ENCODE assay signal across 17 cellular contexts in genomic region chr4:6686104-6686787, GRCh38. TPM values are rescaled to one million over a fixed set of nuclear protein-coding genes. Genes with fewer than 3 reads are reported as not detected.
DNase-seq lines count a peak whose midpoint lies in the region; ATAC-seq, FAIRE-seq and TF ChIP-seq lines count a peak whose summit lies in the region.
"Had no signal": no experiment of that assay in that cellular context is flagged by ENCODE, and none has a peak within 500 bp of the region (broad histone marks: within the 10 kb centered on the region; RNA-seq: fewer than 3 reads in every experiment).

No MANE protein-coding gene starts in this region.

- peaks cover 44% of the 10 kb centered on the region for H3K4me1 Mint-ChIP-seq in activated T-cell treated with anti-CD3 and anti-CD28 coated beads, Interleukin-2, amount 50 U/mL, for 24 hours (ENCODE audit: low read depth)
- peaks cover 19% of the 10 kb centered on the region for H3K4me1 Mint-ChIP-seq in GM23338
- peaks cover 37% of the 10 kb centered on the region for H3K4me1 Mint-ChIP-seq in activated T-helper 17 cell treated with anti-CD3 and anti-CD28 coated beads, Interleukin-2, amount 50 U/mL, for 72 hours

- no peak overlapping the region for H3K9ac ChIP-seq in trophoblast cell (ENCODE audit: low read length)

- H2BK5ac ChIP-seq in trophoblast cell (ENCODE audit: low read depth, low read length, poor library complexity), result no peak overlapping the region

- H3K79me2 ChIP-seq in GM23338 (replicated peaks; ENCODE audit: insufficient read depth), result no peaks in the 10 kb centered on the region
- H3K79me2 ChIP-seq in trophoblast cell (ENCODE audit: control insufficient read depth, insufficient read depth, low read length, poor library complexity), result peaks cover 7% of the 10 kb centered on the region

- H3K4me1 ChIP-seq in GM23338 (ENCODE audit: insufficient read depth) (peaks cover 3% of the 10 kb centered on the region; the same call in 1 of the 2 replicates), trophoblast cell (ENCODE audit: control insufficient read depth in 1 of 2, insufficient read depth in 2 of 2, low read length in 2 of 2) (peaks cover 28 to 31% of the 10 kb centered on the region in 2 experiments)

- H3K27me3 Mint-ChIP-seq in activated T-cell treated with anti-CD3 and anti-CD28 coated beads, Interleukin-2, amount 50 U/mL, for 24 hours, result no peaks in the 10 kb centered on the region
- H3K27me3 Mint-ChIP-seq in GM23338 (ENCODE audit: insufficient read depth, low read depth, poor library complexity), result peaks cover 21% of the 10 kb centered on the region
- no peaks in the 10 kb centered on the region for H3K27me3 Mint-ChIP-seq in activated T-helper 17 cell treated with anti-CD3 and anti-CD28 coated beads, Interleukin-2, amount 50 U/mL, for 72 hours

- no peak overlapping the region for H3K14ac ChIP-seq in trophoblast cell (ENCODE audit: low read length)

- H3K23ac ChIP-seq in trophoblast cell (ENCODE audit: low read length), result no peak overlapping the region

- no peak for TF ChIP-seq POLR2A in GM12892 (IDR thresholded peaks at IDR 0.05; ENCODE audit: low read depth, low read length)

- no peaks in the 10 kb centered on the region for H4K20me1 ChIP-seq in GM23338 (replicated peaks; ENCODE audit: insufficient read depth)

- WGBS in trophoblast cell (ENCODE audit: extremely low coverage, insufficient coverage, insufficient read length), result no CpG with 5 or more reads among the region's 4 CpGs

- in situ Hi-C loops in brain microvascular endothelial cell (cut with HindIII; ENCODE audit: low pct_ligation_motif_present, low sequenced_read_pairs), result no loop called here

- H3K4me3 ChIP-seq in GM23338 (no peak overlapping the region), trophoblast cell (ENCODE audit: low read depth, low read length) (no peak overlapping the region), brain microvascular endothelial cell (ENCODE audit: low read depth, low read length) (no peak overlapping the region)
- H3K4me3 ChIP-seq: A549 had no signal

- peak overlapping the region; percentile 55 for H2AK5ac ChIP-seq in trophoblast cell (ENCODE audit: low read length)

- ATAC-seq in GM23338, result no peak
- ATAC-seq in activated T-helper 17 cell treated with anti-CD3 and anti-CD28 coated beads, Interleukin-2, amount 50 U/mL, for 72 hours (replicated peaks), result no peak
- ATAC-seq: A549 had no signal

- peak overlapping the region; percentile 59 for H3K27ac Mint-ChIP-seq in activated T-cell treated with anti-CD3 and anti-CD28 coated beads, Interleukin-2, amount 50 U/mL, for 24 hours
- H3K27ac Mint-ChIP-seq in GM23338, result no peak overlapping the region
- H3K27ac Mint-ChIP-seq in activated T-helper 17 cell treated with anti-CD3 and anti-CD28 coated beads, Interleukin-2, amount 50 U/mL, for 72 hours, result peak overlapping the region; percentile 63
- H3K27ac Mint-ChIP-seq: CD14-positive monocyte had no signal

- no peak overlapping the region for H4K8ac ChIP-seq in trophoblast cell (ENCODE audit: low read depth, low read length)

- peak overlapping the region; percentile 27 for H4K91ac ChIP-seq in trophoblast cell (ENCODE audit: low read depth, low read length)

- no peak overlapping the region for H3K18ac ChIP-seq in trophoblast cell (ENCODE audit: low read length)

- H3K79me1 ChIP-seq in trophoblast cell (ENCODE audit: low read length), result peaks cover 29% of the 10 kb centered on the region

- no peak overlapping the region for H3K4me3 Mint-ChIP-seq in activated T-cell treated with anti-CD3 and anti-CD28 coated beads, Interleukin-2, amount 50 U/mL, for 24 hours
- no peak overlapping the region for H3K4me3 Mint-ChIP-seq in GM23338
- H3K4me3 Mint-ChIP-seq in activated T-helper 17 cell treated with anti-CD3 and anti-CD28 coated beads, Interleukin-2, amount 50 U/mL, for 72 hours, result no peak overlapping the region
- H3K4me3 Mint-ChIP-seq: CD14-positive monocyte had no signal

- H2BK12ac ChIP-seq in trophoblast cell (ENCODE audit: low read length), result peak overlapping the region; percentile 37

- H3K27me3 ChIP-seq in GM23338 (ENCODE audit: insufficient read depth) (no peaks in the 10 kb centered on the region), trophoblast cell (ENCODE audit: insufficient read depth, low read length) (no peaks in the 10 kb centered on the region), brain microvascular endothelial cell (replicated peaks) (no peaks in the 10 kb centered on the region)

- TF ChIP-seq CTCF in GM23338 (conservative IDR thresholded peaks at IDR 0.05; ENCODE audit: low read depth in 2 of 2) (0 out of 4 replicates have a peak, but pooled peaks have one; percentile 6 to 14), brain microvascular endothelial cell (IDR thresholded peaks at IDR 0.05; ENCODE audit: low read depth, low read length, missing control alignments) (no peak)

- H3K36me3 ChIP-seq in GM23338 (ENCODE audit: insufficient read depth) (no peaks in the 10 kb centered on the region), trophoblast cell (ENCODE audit: control insufficient read depth in 1 of 2, insufficient read depth in 2 of 2, low read length in 2 of 2) (no peaks in the 10 kb centered on the region), brain microvascular endothelial cell (replicated peaks) (no peaks in the 10 kb centered on the region)

- H3K9me3 ChIP-seq in trophoblast cell (ENCODE audit: insufficient read depth, low read depth, low read length), result peaks cover 5% of the 10 kb centered on the region
- H3K9me3 ChIP-seq: A549 had no signal

- no peak overlapping the region for H3K4me2 ChIP-seq in GM23338
- H3K4me2 ChIP-seq in trophoblast cell (ENCODE audit: low read length), result no peak overlapping the region
- H3K4me2 ChIP-seq: A549 had no signal

- FAIRE-seq in GM12892 (lab: Jason Lieb, UNC), result no peak
- FAIRE-seq: A549 had no signal

- no peak overlapping the region for H4K12ac ChIP-seq in trophoblast cell (ENCODE audit: low read depth, low read length)

- DNase-seq in activated T-cell treated with anti-CD3 and anti-CD28 coated beads, Interleukin-2, amount 50 U/mL, for 24 hours, result no peak
- no peak for DNase-seq in activated T-cell treated with anti-CD3 and anti-CD28 coated beads, Interleukin-2, amount 50 U/mL, for 48 hours
- no peak for DNase-seq in GM23338 (ENCODE audit: low spot score)
- DNase-seq in trophoblast cell, result no peak
- DNase-seq in brain microvascular endothelial cell, result no peak
- no peak for DNase-seq in GM12892 (ENCODE audit: insufficient read length)
- DNase-seq: DND-41, GDM1, GOT3, NCI-H1417, NCI-H1930, NCI-H2171, NCI-H446 treated with DMSO at 0.1 percent for 48 hours, NCI-H748 treated with DMSO at 0.1 percent for 48 hours had no signal

- no peaks in the 10 kb centered on the region for H3F3A ChIP-seq in GM23338 (replicated peaks; ENCODE audit: low read depth)

- H3K27ac ChIP-seq in GM23338 (ENCODE audit: low read depth) (no peak overlapping the region), trophoblast cell (ENCODE audit: low read depth, low read length) (no peak overlapping the region), brain microvascular endothelial cell (no peak overlapping the region)

- H2AFZ ChIP-seq in GM23338 (no peak overlapping the region), trophoblast cell (ENCODE audit: insufficient read depth, low read length, poor library complexity) (no peak overlapping the region)

- no peak overlapping the region for H3K4ac ChIP-seq in trophoblast cell (ENCODE audit: low read depth, low read length)

- H2BK120ac ChIP-seq in trophoblast cell (ENCODE audit: insufficient read depth, low read length, poor library complexity), result no peak overlapping the region

- no peaks in the 10 kb centered on the region for H3K9me3 Mint-ChIP-seq in activated T-cell treated with anti-CD3 and anti-CD28 coated beads, Interleukin-2, amount 50 U/mL, for 24 hours
- peaks cover 20% of the 10 kb centered on the region for H3K9me3 Mint-ChIP-seq in GM23338
- no peaks in the 10 kb centered on the region for H3K9me3 Mint-ChIP-seq in activated T-helper 17 cell treated with anti-CD3 and anti-CD28 coated beads, Interleukin-2, amount 50 U/mL, for 72 hours

- no peaks in the 10 kb centered on the region for H3K9me2 ChIP-seq in GM23338 (ENCODE audit: insufficient read depth)

- H3K36me3 Mint-ChIP-seq in activated T-cell treated with anti-CD3 and anti-CD28 coated beads, Interleukin-2, amount 50 U/mL, for 24 hours (ENCODE audit: low read depth), result peaks cover 7% of the 10 kb centered on the region
- peaks cover 15% of the 10 kb centered on the region for H3K36me3 Mint-ChIP-seq in GM23338 (ENCODE audit: low read depth)
- no peaks in the 10 kb centered on the region for H3K36me3 Mint-ChIP-seq in activated T-helper 17 cell treated with anti-CD3 and anti-CD28 coated beads, Interleukin-2, amount 50 U/mL, for 72 hours (ENCODE audit: low read depth)
- H3K36me3 Mint-ChIP-seq: CD14-positive monocyte had no signal

TF ChIP-seq in GM23338, 12 proteins besides CTCF, POLR2A, EP300 and RAD21 (continues in another document):
- no peak for TF ChIP-seq POLR2AphosphoS5 (IDR thresholded peaks at IDR 0.05; ENCODE audit: low read depth)

RNA-seq across cellular contexts. Expression of gene S100P, which starts 7.4 kb away (rescaled TPM):
- 0.43 TPM in 1 of 2 replicates, not detected in the other for total RNA-seq in GM23338 (2014; rRNA removed; shearing (Covaris generic))
- polyA plus RNA-seq in GM23338 (2016; fragmentation: Nextera tagmentation; extraction: Ambion mirVana), result 0.32 TPM in 1 of 2 replicates, not detected in the other
- total RNA-seq in activated T-helper 17 cell treated with anti-CD3 and anti-CD28 coated beads, Interleukin-2, amount 50 U/mL, for 72 hours, result 1 to 10 TPM in 1 of 2 donors, under 1 TPM in 1; 0.87 to 2.5 TPM
- polyA plus RNA-seq in trophoblast cell (2013), result 761 and 882 TPM in 2 replicates
- polyA plus RNA-seq in GM12892 (2012; ENCODE audit: missing spikeins), result not detected

RNA-seq across cellular contexts. Expression of gene MRFAP1L1, which starts 23.4 kb away (rescaled TPM):
- 58.2 and 61.6 TPM in 2 replicates for total RNA-seq in GM23338 (2014; rRNA removed; shearing (Covaris generic))
- 63.4 and 73.8 TPM in 2 replicates for polyA plus RNA-seq in GM23338 (2016; fragmentation: Nextera tagmentation; extraction: Ambion mirVana)
- total RNA-seq in activated T-helper 17 cell treated with anti-CD3 and anti-CD28 coated beads, Interleukin-2, amount 50 U/mL, for 72 hours, result 10 to 100 TPM; 35.8 to 53.6 TPM
- 41.1 and 42.0 TPM in 2 replicates for polyA plus RNA-seq in trophoblast cell (2013)
- polyA plus RNA-seq in GM12892 (2012; ENCODE audit: missing spikeins), result 46.8 TPM

RNA-seq across cellular contexts. Expression of gene BLOC1S4, which starts 29.7 kb away (rescaled TPM):
- 33.7 and 35.2 TPM in 2 replicates for total RNA-seq in GM23338 (2014; rRNA removed; shearing (Covaris generic))
- 23.9 and 26.5 TPM in 2 replicates for polyA plus RNA-seq in GM23338 (2016; fragmentation: Nextera tagmentation; extraction: Ambion mirVana)
- total RNA-seq in activated T-helper 17 cell treated with anti-CD3 and anti-CD28 coated beads, Interleukin-2, amount 50 U/mL, for 72 hours, result 10 to 100 TPM; 15.9 to 17.7 TPM
- polyA plus RNA-seq in trophoblast cell (2013), result 16.8 TPM in 2 replicates
- 8.6 TPM for polyA plus RNA-seq in GM12892 (2012; ENCODE audit: missing spikeins)

RNA-seq across cellular contexts. Expression of gene MRFAP1, which starts 45.8 kb away (rescaled TPM):
- 154 and 168 TPM in 2 replicates for total RNA-seq in GM23338 (2014; rRNA removed; shearing (Covaris generic))
- polyA plus RNA-seq in GM23338 (2016; fragmentation: Nextera tagmentation; extraction: Ambion mirVana), result 272 and 288 TPM in 2 replicates
- total RNA-seq in activated T-helper 17 cell treated with anti-CD3 and anti-CD28 coated beads, Interleukin-2, amount 50 U/mL, for 72 hours, result 10 to 100 TPM; 86.7 to 96.7 TPM
- polyA plus RNA-seq in trophoblast cell (2013), result 197 and 208 TPM in 2 replicates
- polyA plus RNA-seq in GM12892 (2012; ENCODE audit: missing spikeins), result 70.4 TPM
